Comparison of ENCODE assay signal across 7 cellular contexts in genomic region chr14:106177847-106178246, GRCh38.
DNase-seq lines count a peak whose midpoint lies in the region; ATAC-seq and TF ChIP-seq lines count a peak whose summit lies in the region.
"Not testable (repeated sequence)": the region's sequence is repeated elsewhere in the genome, so short reads cannot be mapped to it uniquely, and the experiment has no call there.

No MANE protein-coding gene starts in this region.

- CTCF ChIA-PET in CD8-positive, alpha-beta T cell (lab: Charles Lee); SK-N-SH (lab: Yijun Ruan, JAX): not testable (repeated sequence)
- CTCF ChIA-PET in activated CD4-positive, alpha-beta memory T cell treated with anti-CD3 and anti-CD28 coated beads, Interleukin-2, amount 10 ng/mL, durations not matched to agents 7 days and 5 days (lab: Charles Lee), result interaction anchor here (0.7 to 1.1 kb wide), 2 partner anchors 10 to 186 kb away, joined by 3 read pairs; no protein-coding TSS in a partner anchor

- peak in 1 of 7 experiments; percentile 16 for DNase-seq in CD8-positive, alpha-beta T cell
- DNase-seq in SK-N-SH; activated CD4-positive, alpha-beta memory T cell treated with anti-CD3 and anti-CD28 coated beads, Interleukin-2, amount 10 ng/mL, durations not matched to agents 7 days and 5 days; immature natural killer cell; natural killer cell treated with Interleukin-12 subunit alpha and Interleukin-12 subunit beta and Interleukin-15 and Interleukin-18, amount 100 ng/mL, for 72 hours (ENCODE audit: low spot score): not testable (repeated sequence)

- TF ChIP-seq EP300 in SK-N-SH (IDR thresholded peaks at IDR 0.05; ENCODE audit: borderline replicate concordance in 1 of 2, low read depth in 1 of 2, low read length in 1 of 2), result not testable (repeated sequence)

- not testable (repeated sequence) for H3K27me3 Mint-ChIP-seq in CD8-positive, alpha-beta T cell (ENCODE audit: low read depth); activated naive CD8-positive, alpha-beta T cell
- peaks cover 42% of the 10 kb centered on the region for H3K27me3 Mint-ChIP-seq in activated CD4-positive, alpha-beta memory T cell treated with anti-CD3 and anti-CD28 coated beads, Interleukin-2, amount 10 ng/mL, durations not matched to agents 7 days and 5 days
- H3K27me3 Mint-ChIP-seq in immature natural killer cell (ENCODE audit: low read depth in 3 of 3), result peaks cover 26 to 30% (median 29%) of the 10 kb centered on the region in 3 donors
- H3K27me3 Mint-ChIP-seq in natural killer cell treated with Interleukin-12 subunit alpha and Interleukin-12 subunit beta and Interleukin-15 and Interleukin-18, amount 100 ng/mL, for 72 hours, result peaks cover 25 to 42% of the 10 kb centered on the region in 2 donors

- H3K36me3 Mint-ChIP-seq in CD8-positive, alpha-beta T cell; activated CD4-positive, alpha-beta memory T cell treated with anti-CD3 and anti-CD28 coated beads, Interleukin-2, amount 10 ng/mL, durations not matched to agents 7 days and 5 days (ENCODE audit: low read depth); activated naive CD8-positive, alpha-beta T cell; immature natural killer cell; natural killer cell treated with Interleukin-12 subunit alpha and Interleukin-12 subunit beta and Interleukin-15 and Interleukin-18, amount 100 ng/mL, for 72 hours: not testable (repeated sequence)

- H3K4me3 ChIP-seq in CD8-positive, alpha-beta T cell (ENCODE audit: low read depth, low read length); SK-N-SH (ENCODE audit: low read depth in 2 of 2, low read length in 1 of 2): not testable (repeated sequence)

- peaks cover 33% of the 10 kb centered on the region for H3K4me1 ChIP-seq in CD8-positive, alpha-beta T cell (ENCODE audit: insufficient read depth, low read length)
- not testable (repeated sequence) for H3K4me1 ChIP-seq in SK-N-SH (ENCODE audit: control insufficient read depth in 1 of 2, insufficient read depth in 2 of 2, low read depth in 1 of 2, low read length in 1 of 2)

- not testable (repeated sequence) for ATAC-seq in CD8-positive, alpha-beta T cell
- peak; percentile 54 to 69 for ATAC-seq in natural killer cell treated with Interleukin-12 subunit alpha and Interleukin-12 subunit beta and Interleukin-15 and Interleukin-18, amount 100 ng/mL, for 72 hours

- intact Hi-C loops in CD8-positive, alpha-beta T cell (cut with DNase I, micrococcal nuclease), result not testable (repeated sequence)

- not testable (repeated sequence) for H3K36me3 ChIP-seq in CD8-positive, alpha-beta T cell (ENCODE audit: insufficient read depth, low read length); SK-N-SH (replicated peaks in 1 of 2; ENCODE audit: control insufficient read depth in 1 of 2, insufficient read depth in 2 of 2, low read length in 1 of 2)

- not testable (repeated sequence) for H3K9me3 ChIP-seq in CD8-positive, alpha-beta T cell (ENCODE audit: low read length); SK-N-SH

- H3K27ac ChIP-seq in CD8-positive, alpha-beta T cell (ENCODE audit: low read depth, low read length); SK-N-SH (ENCODE audit: low read depth in 2 of 2, low read length in 1 of 2): not testable (repeated sequence)

- not testable (repeated sequence) for H4K20me1 ChIP-seq in SK-N-SH (ENCODE audit: insufficient read depth)

- not testable (repeated sequence) for H3K9ac ChIP-seq in SK-N-SH

- 0% methylated on average over 2 of the region's 2 CpGs for WGBS in SK-N-SH (ENCODE audit: low lambda C conversion rate)

- peaks cover 39% of the 10 kb centered on the region for H3K4me1 Mint-ChIP-seq in CD8-positive, alpha-beta T cell (ENCODE audit: low read depth)
- H3K4me1 Mint-ChIP-seq in activated CD4-positive, alpha-beta memory T cell treated with anti-CD3 and anti-CD28 coated beads, Interleukin-2, amount 10 ng/mL, durations not matched to agents 7 days and 5 days, result peaks cover 64% of the 10 kb centered on the region
- peaks cover 53% of the 10 kb centered on the region for H3K4me1 Mint-ChIP-seq in activated naive CD8-positive, alpha-beta T cell (ENCODE audit: low read depth)
- H3K4me1 Mint-ChIP-seq in immature natural killer cell, result peaks cover 52 to 56% of the 10 kb centered on the region in 2 donors
- peaks cover 39 to 47% of the 10 kb centered on the region in 2 donors for H3K4me1 Mint-ChIP-seq in natural killer cell treated with Interleukin-12 subunit alpha and Interleukin-12 subunit beta and Interleukin-15 and Interleukin-18, amount 100 ng/mL, for 72 hours (ENCODE audit: low read depth in 2 of 2)

- H3K9me3 Mint-ChIP-seq in CD8-positive, alpha-beta T cell; activated CD4-positive, alpha-beta memory T cell treated with anti-CD3 and anti-CD28 coated beads, Interleukin-2, amount 10 ng/mL, durations not matched to agents 7 days and 5 days; activated naive CD8-positive, alpha-beta T cell (ENCODE audit: low read depth); immature natural killer cell; natural killer cell treated with Interleukin-12 subunit alpha and Interleukin-12 subunit beta and Interleukin-15 and Interleukin-18, amount 100 ng/mL, for 72 hours: not testable (repeated sequence)

- peak; percentile 28 for TF ChIP-seq CTCF in CD8-positive, alpha-beta T cell (IDR thresholded peaks at IDR 0.05)
- TF ChIP-seq CTCF in GM12874 (IDR thresholded peaks at IDR 0.05; ENCODE audit: insufficient read depth, low read depth, low read length) (peak; percentile 8; the same call in 1 of the 2 replicates), SK-N-SH (IDR thresholded peaks at IDR 0.05) (peak; percentile 23; the same call in 1 of the 2 replicates)

- H3K4me3 Mint-ChIP-seq in CD8-positive, alpha-beta T cell; activated naive CD8-positive, alpha-beta T cell: not testable (repeated sequence)
- H3K4me3 Mint-ChIP-seq in activated CD4-positive, alpha-beta memory T cell treated with anti-CD3 and anti-CD28 coated beads, Interleukin-2, amount 10 ng/mL, durations not matched to agents 7 days and 5 days, result peak overlapping the region; percentile 2
- H3K4me3 Mint-ChIP-seq in immature natural killer cell, result peak overlapping the region in 4 of 5 donors; percentile 0 to 41 (median 24)
- peak overlapping the region; percentile 47 for H3K4me3 Mint-ChIP-seq in natural killer cell treated with Interleukin-12 subunit alpha and Interleukin-12 subunit beta and Interleukin-15 and Interleukin-18, amount 100 ng/mL, for 72 hours

- not testable (repeated sequence) for H2AFZ ChIP-seq in SK-N-SH (ENCODE audit: low read depth)

- H3K27ac Mint-ChIP-seq in CD8-positive, alpha-beta T cell, result peak overlapping the region; percentile 0
- peak overlapping the region; percentile 47 for H3K27ac Mint-ChIP-seq in activated CD4-positive, alpha-beta memory T cell treated with anti-CD3 and anti-CD28 coated beads, Interleukin-2, amount 10 ng/mL, durations not matched to agents 7 days and 5 days
- peak overlapping the region; percentile 23 for H3K27ac Mint-ChIP-seq in activated naive CD8-positive, alpha-beta T cell
- peak overlapping the region in 5 of 6 donors; percentile 30 to 73 (median 51) for H3K27ac Mint-ChIP-seq in immature natural killer cell
- H3K27ac Mint-ChIP-seq in natural killer cell treated with Interleukin-12 subunit alpha and Interleukin-12 subunit beta and Interleukin-15 and Interleukin-18, amount 100 ng/mL, for 72 hours, result peak overlapping the region in 1 of 2 donors; percentile 7

- POLR2A ChIA-PET in CD8-positive, alpha-beta T cell (lab: Charles Lee), result interaction anchor here (0.6 kb wide), 1 partner anchor 476 kb away, joined by 3 read pairs; no protein-coding TSS in a partner anchor
- POLR2A ChIA-PET in SK-N-SH (lab: Yijun Ruan, JAX); activated CD4-positive, alpha-beta memory T cell treated with anti-CD3 and anti-CD28 coated beads, Interleukin-2, amount 10 ng/mL, durations not matched to agents 7 days and 5 days (lab: Charles Lee): not testable (repeated sequence)

- not testable (repeated sequence) for H3K4me2 ChIP-seq in SK-N-SH

- not testable (repeated sequence) for H3K27me3 ChIP-seq in CD8-positive, alpha-beta T cell (ENCODE audit: insufficient read depth, low read length); SK-N-SH (ENCODE audit: insufficient read depth)

- TF ChIP-seq RAD21 in SK-N-SH (IDR thresholded peaks at IDR 0.05; ENCODE audit: low read length), result not testable (repeated sequence)

- not testable (repeated sequence) for H3K79me2 ChIP-seq in SK-N-SH (ENCODE audit: insufficient read depth)

- H3F3A ChIP-seq in SK-N-SH (replicated peaks; ENCODE audit: insufficient read depth), result not testable (repeated sequence)

- H3K9me2 ChIP-seq in SK-N-SH, result not testable (repeated sequence)
